Comparison of ENCODE assay signal across 24 cellular contexts in genomic region chrX:112877771-112878173, GRCh38. TPM values are rescaled to one million over a fixed set of nuclear protein-coding genes. Genes with fewer than 3 reads are reported as not detected.
A peak's percentile ranks its signal among the peaks of the same experiment; 100 is the strongest.
DNase-seq lines count a peak whose midpoint lies in the region; ATAC-seq and TF ChIP-seq lines count a peak whose summit lies in the region.
"Had no signal": no experiment of that assay in that cellular context is flagged by ENCODE, and none has a peak within 500 bp of the region (broad histone marks: within the 10 kb centered on the region; RNA-seq: fewer than 3 reads in every experiment).

No MANE protein-coding gene starts in this region.

- peak overlapping the region; percentile 22 for H3K4me2 ChIP-seq in hepatocyte
- H3K4me2 ChIP-seq: PC-9 had no signal

- CTCF ChIA-PET in activated CD4-positive, alpha-beta memory T cell treated with anti-CD3 and anti-CD28 coated beads, Interleukin-2, amount 10 ng/mL, durations not matched to agents 7 days and 5 days (lab: Charles Lee) = no interaction called here

- H2AFZ ChIP-seq in hepatocyte = no peak overlapping the region
- H2AFZ ChIP-seq: PC-9 had no signal

- H3K27me3 ChIP-seq in HAP-1 (ENCODE audit: low read depth) = no peaks in the 10 kb centered on the region
- no peaks in the 10 kb centered on the region for H3K27me3 ChIP-seq in hepatocyte
- H3K27me3 ChIP-seq: ascending aorta, SJSA1 had no signal

- H3K9me3 ChIP-seq in HAP-1 (no peaks in the 10 kb centered on the region), hepatocyte (ENCODE audit: low read depth) (no peaks in the 10 kb centered on the region)
- H3K9me3 ChIP-seq: ascending aorta, prostate gland, SJSA1 had no signal

- H3K4me1 ChIP-seq in HAP-1 (peaks cover 47% of the 10 kb centered on the region), hepatocyte (ENCODE audit: insufficient read depth) (peaks cover 20% of the 10 kb centered on the region)
- H3K4me1 ChIP-seq: ascending aorta, prostate gland, SJSA1 had no signal

- no peaks in the 10 kb centered on the region for H3K9me3 Mint-ChIP-seq in activated CD4-positive, alpha-beta memory T cell treated with anti-CD3 and anti-CD28 coated beads, Interleukin-2, amount 10 ng/mL, durations not matched to agents 7 days and 5 days
- H3K9me3 Mint-ChIP-seq in stimulated activated naive CD8-positive, alpha-beta T cell treated with anti-CD3 and anti-CD28 coated beads, Interleukin-15, amount 100 ng/mL, for 72 hours = no peaks in the 10 kb centered on the region
- H3K9me3 Mint-ChIP-seq in effector memory CD8-positive, alpha-beta T cell = no peaks in the 10 kb centered on the region
- H3K9me3 Mint-ChIP-seq: activated T-cell treated with anti-CD3 and anti-CD28 coated beads, Interleukin-2, amount 50 U/mL, for 72 hours; natural killer cell treated with Interleukin-12 subunit alpha and Interleukin-12 subunit beta and Interleukin-15 and Interleukin-18, amount 100 ng/mL, for 72 hours; stimulated activated naive CD8-positive, alpha-beta T cell treated with anti-CD3 and anti-CD28 coated beads, Interleukin-15, Interleukin-2, amounts not matched to agents 100 ng/mL and 50 ng/mL, for 24 hours; T-helper 2 cell treated with Interferon-gamma antibody and Interleukin-4, amounts not matched to agents 5 μg/mL and 100 μg/mL, for 36 hours had no signal

- no peaks in the 10 kb centered on the region for H3K4me1 Mint-ChIP-seq in activated CD4-positive, alpha-beta memory T cell treated with anti-CD3 and anti-CD28 coated beads, Interleukin-2, amount 10 ng/mL, durations not matched to agents 7 days and 5 days
- H3K4me1 Mint-ChIP-seq in stimulated activated naive CD8-positive, alpha-beta T cell treated with anti-CD3 and anti-CD28 coated beads, Interleukin-15, amount 100 ng/mL, for 72 hours = no peaks in the 10 kb centered on the region
- H3K4me1 Mint-ChIP-seq in effector memory CD8-positive, alpha-beta T cell (ENCODE audit: low read depth in 2 of 2) = no peaks in the 10 kb centered on the region

- H3K79me2 ChIP-seq in hepatocyte = no peaks in the 10 kb centered on the region

- no peak overlapping the region for H3K27ac Mint-ChIP-seq in activated CD4-positive, alpha-beta memory T cell treated with anti-CD3 and anti-CD28 coated beads, Interleukin-2, amount 10 ng/mL, durations not matched to agents 7 days and 5 days
- no peak overlapping the region for H3K27ac Mint-ChIP-seq in stimulated activated naive CD8-positive, alpha-beta T cell treated with anti-CD3 and anti-CD28 coated beads, Interleukin-15, amount 100 ng/mL, for 72 hours
- no peak overlapping the region for H3K27ac Mint-ChIP-seq in effector memory CD8-positive, alpha-beta T cell
- H3K27ac Mint-ChIP-seq: activated T-cell treated with anti-CD3 and anti-CD28 coated beads, Interleukin-2, amount 50 U/mL, for 72 hours; natural killer cell treated with Interleukin-12 subunit alpha and Interleukin-12 subunit beta and Interleukin-15 and Interleukin-18, amount 100 ng/mL, for 72 hours; stimulated activated naive CD8-positive, alpha-beta T cell treated with anti-CD3 and anti-CD28 coated beads, Interleukin-15, Interleukin-2, amounts not matched to agents 100 ng/mL and 50 ng/mL, for 24 hours; T-helper 2 cell treated with Interferon-gamma antibody and Interleukin-4, amounts not matched to agents 5 μg/mL and 100 μg/mL, for 36 hours; type B pancreatic cell had no signal

- no peaks in the 10 kb centered on the region for H3K36me3 Mint-ChIP-seq in activated CD4-positive, alpha-beta memory T cell treated with anti-CD3 and anti-CD28 coated beads, Interleukin-2, amount 10 ng/mL, durations not matched to agents 7 days and 5 days (ENCODE audit: low read depth)
- no peaks in the 10 kb centered on the region for H3K36me3 Mint-ChIP-seq in effector memory CD8-positive, alpha-beta T cell (ENCODE audit: insufficient read depth)
- H3K36me3 Mint-ChIP-seq: natural killer cell treated with Interleukin-12 subunit alpha and Interleukin-12 subunit beta and Interleukin-15 and Interleukin-18, amount 100 ng/mL, for 72 hours; type B pancreatic cell had no signal

- no peaks in the 10 kb centered on the region for H3K9me2 ChIP-seq in hepatocyte (replicated peaks; ENCODE audit: insufficient read depth)

- no peak for TF ChIP-seq CTCF in hepatocyte (IDR thresholded peaks at IDR 0.05; ENCODE audit: poor library complexity)

- peaks cover 2% of the 10 kb centered on the region for H3K27me3 Mint-ChIP-seq in activated CD4-positive, alpha-beta memory T cell treated with anti-CD3 and anti-CD28 coated beads, Interleukin-2, amount 10 ng/mL, durations not matched to agents 7 days and 5 days
- no peaks in the 10 kb centered on the region for H3K27me3 Mint-ChIP-seq in stimulated activated naive CD8-positive, alpha-beta T cell treated with anti-CD3 and anti-CD28 coated beads, Interleukin-15, amount 100 ng/mL, for 72 hours
- H3K27me3 Mint-ChIP-seq in effector memory CD8-positive, alpha-beta T cell = no peaks in the 10 kb centered on the region
- H3K27me3 Mint-ChIP-seq: stimulated activated naive CD8-positive, alpha-beta T cell treated with anti-CD3 and anti-CD28 coated beads, Interleukin-15, Interleukin-2, amounts not matched to agents 100 ng/mL and 50 ng/mL, for 24 hours; type B pancreatic cell had no signal

- WGBS in hepatocyte (ENCODE audit: low lambda C conversion rate, missing lambda C conversion rate) = 57% methylated on average over 3 of the region's 3 CpGs

- H3K4me3 ChIP-seq in HAP-1 = no peak overlapping the region
- H3K4me3 ChIP-seq in hepatocyte = no peak overlapping the region
- H3K4me3 ChIP-seq: ascending aorta, PC-9, prostate gland, SJSA1 had no signal

- DNase-seq in HAP-1 (ENCODE audit: low spot score in 2 of 2) = peak; percentile 46 to 82
- DNase-seq in hepatocyte (ENCODE audit: low spot score) = no peak
- no peak for DNase-seq in activated CD4-positive, alpha-beta memory T cell treated with anti-CD3 and anti-CD28 coated beads, Interleukin-2, amount 10 ng/mL, durations not matched to agents 7 days and 5 days
- DNase-seq in middle frontal gyrus (ENCODE audit: extremely low spot score, low spot score) = no peak
- no peak for DNase-seq in stimulated activated naive CD8-positive, alpha-beta T cell treated with anti-CD3 and anti-CD28 coated beads, Interleukin-15, amount 100 ng/mL, for 72 hours
- DNase-seq in effector memory CD8-positive, alpha-beta T cell = no peak
- DNase-seq: activated naive CD4-positive, alpha-beta T cell treated with anti-CD3 and anti-CD28 coated beads, Interleukin-2, amount 50 U/mL, for 16 hours; activated T-cell treated with anti-CD3 and anti-CD28 coated beads, Interleukin-2, amount 50 U/mL, for 72 hours; effector memory CD4-positive, alpha-beta T cell; left colon; NCI-H1436; NCI-H2171; NCI-H526 treated with DMSO at 0.1 percent for 48 hours; PC-9; stimulated activated CD4-positive, alpha-beta T cell treated with anti-CD3 and anti-CD28 coated beads, Interleukin-2, amount 100 ng/mL, for 24 hours had no signal

- in situ Hi-C loops in HAP-1 (cut with MboI; ENCODE audit: low sequenced_read_pairs) = no loop called here

- no peak overlapping the region for H3K4me3 Mint-ChIP-seq in activated CD4-positive, alpha-beta memory T cell treated with anti-CD3 and anti-CD28 coated beads, Interleukin-2, amount 10 ng/mL, durations not matched to agents 7 days and 5 days
- no peak overlapping the region for H3K4me3 Mint-ChIP-seq in stimulated activated naive CD8-positive, alpha-beta T cell treated with anti-CD3 and anti-CD28 coated beads, Interleukin-15, amount 100 ng/mL, for 72 hours
- H3K4me3 Mint-ChIP-seq in effector memory CD8-positive, alpha-beta T cell = no peak overlapping the region
- H3K4me3 Mint-ChIP-seq: activated T-cell treated with anti-CD3 and anti-CD28 coated beads, Interleukin-2, amount 50 U/mL, for 72 hours; natural killer cell treated with Interleukin-12 subunit alpha and Interleukin-12 subunit beta and Interleukin-15 and Interleukin-18, amount 100 ng/mL, for 72 hours; stimulated activated naive CD8-positive, alpha-beta T cell treated with anti-CD3 and anti-CD28 coated beads, Interleukin-15, Interleukin-2, amounts not matched to agents 100 ng/mL and 50 ng/mL, for 24 hours; T-helper 2 cell treated with Interferon-gamma antibody and Interleukin-4, amounts not matched to agents 5 μg/mL and 100 μg/mL, for 36 hours; type B pancreatic cell had no signal

- H4K20me1 ChIP-seq in hepatocyte (ENCODE audit: insufficient read depth, poor library complexity, severe bottlenecking) = no peaks in the 10 kb centered on the region

- peak overlapping the region; percentile 35 for H3K27ac ChIP-seq in hepatocyte
- H3K27ac ChIP-seq: ascending aorta, PC-9, prostate gland, SJSA1 had no signal

- ATAC-seq in GM18909 (IDR thresholded peaks at IDR 0.05; ENCODE audit: poor library complexity, unreplicated experiment) = peak; percentile 48
- ATAC-seq in HG03280 (IDR thresholded peaks at IDR 0.05; ENCODE audit: unreplicated experiment) = peak; percentile 56
- no peak for ATAC-seq in stimulated activated naive CD8-positive, alpha-beta T cell treated with anti-CD3 and anti-CD28 coated beads, Interleukin-15, amount 100 ng/mL, for 72 hours
- no peak for ATAC-seq in effector memory CD8-positive, alpha-beta T cell (replicated peaks)
- ATAC-seq: activated T-cell treated with anti-CD3 and anti-CD28 coated beads, Interleukin-2, amount 50 U/mL, for 72 hours; left colon; natural killer cell treated with Interleukin-12 subunit alpha and Interleukin-12 subunit beta and Interleukin-15 and Interleukin-18, amount 100 ng/mL, for 72 hours had no signal

- H3K36me3 ChIP-seq in HAP-1 (replicated peaks) (no peaks in the 10 kb centered on the region), hepatocyte (replicated peaks; ENCODE audit: insufficient read depth, low read depth) (no peaks in the 10 kb centered on the region)
- H3K36me3 ChIP-seq: ascending aorta, prostate gland, SJSA1 had no signal

- POLR2A ChIA-PET in activated CD4-positive, alpha-beta memory T cell treated with anti-CD3 and anti-CD28 coated beads, Interleukin-2, amount 10 ng/mL, durations not matched to agents 7 days and 5 days (lab: Charles Lee) = no interaction called here

RNA-seq across cellular contexts. Expression of gene AMOT, which starts 37.1 kb away (rescaled TPM):
- 93.3 and 94.6 TPM in 2 replicates for total RNA-seq in hepatocyte
- 52.1 and 53.0 TPM in 2 replicates for polyA plus RNA-seq in hepatocyte
- total RNA-seq in activated CD4-positive, alpha-beta memory T cell treated with anti-CD3 and anti-CD28 coated beads, Interleukin-2, amount 10 ng/mL, durations not matched to agents 7 days and 5 days = under 1 TPM; 0.28 to 0.35 TPM

Comparison
In these comparisons a context has a peak if more than half of its experiments do, and no peak if none do; other contexts are left out.
1. ATAC-seq: peak in GM18909 (single experiment) and HG03280 (single experiment); none in stimulated activated naive CD8-positive, alpha-beta T cell treated with anti-CD3 and anti-CD28 coated beads, Interleukin-15, amount 100 ng/mL, for 72 hours (single experiment) and effector memory CD8-positive, alpha-beta T cell (single experiment).
2. DNase-seq: peak in HAP-1 (2 of 2); none in hepatocyte (single experiment), activated CD4-positive, alpha-beta memory T cell treated with anti-CD3 and anti-CD28 coated beads, Interleukin-2, amount 10 ng/mL, durations not matched to agents 7 days and 5 days (single experiment), middle frontal gyrus (single experiment), stimulated activated naive CD8-positive, alpha-beta T cell treated with anti-CD3 and anti-CD28 coated beads, Interleukin-15, amount 100 ng/mL, for 72 hours (0 of 2) and effector memory CD8-positive, alpha-beta T cell (0 of 3).
3. RNA of gene AMOT, which starts 37.1 kb away (total RNA-seq): 93.3 to 94.6 TPM in hepatocyte; 0.28 to 0.35 TPM in activated CD4-positive, alpha-beta memory T cell treated with anti-CD3 and anti-CD28 coated beads, Interleukin-2, amount 10 ng/mL, durations not matched to agents 7 days and 5 days; every median in the first group is over 10 times any median in the second.